16 cellular contexts compared by ENCODE assay signal in genomic region chrX:68049466-68049865, GRCh38.
"Had no signal": no experiment of that assay in that cellular context is flagged by ENCODE, and none has a peak within 500 bp of the region (broad histone marks: within the 10 kb centered on the region; RNA-seq: fewer than 3 reads in every experiment).

No MANE protein-coding gene starts in this region.

- ATAC-seq: heart left ventricle; mucosa of descending colon; naive thymus-derived CD8-positive, alpha-beta T cell had no signal

- DNase-seq: cortex of kidney; dorsolateral prefrontal cortex; effector CD8-positive, alpha-beta T cell; foreskin melanocyte; heart left ventricle; hippocampal formation; kidney glomerular epithelial cell; mucosa of descending colon; naive thymus-derived CD8-positive, alpha-beta T cell; posterior cingulate gyrus; small intestine; stimulated activated CD4-positive, alpha-beta T cell treated with anti-CD3 and anti-CD28 coated beads, Interleukin-12 subunit alpha, Interleukin-12 subunit beta, amount 100 ng/mL, for 4 hours; stimulated activated naive CD4-positive, alpha-beta T cell; stomach; substantia nigra; transverse colon had no signal
